Comparison of ENCODE assay signal across 8 cellular contexts in the genomic region with DNA sequence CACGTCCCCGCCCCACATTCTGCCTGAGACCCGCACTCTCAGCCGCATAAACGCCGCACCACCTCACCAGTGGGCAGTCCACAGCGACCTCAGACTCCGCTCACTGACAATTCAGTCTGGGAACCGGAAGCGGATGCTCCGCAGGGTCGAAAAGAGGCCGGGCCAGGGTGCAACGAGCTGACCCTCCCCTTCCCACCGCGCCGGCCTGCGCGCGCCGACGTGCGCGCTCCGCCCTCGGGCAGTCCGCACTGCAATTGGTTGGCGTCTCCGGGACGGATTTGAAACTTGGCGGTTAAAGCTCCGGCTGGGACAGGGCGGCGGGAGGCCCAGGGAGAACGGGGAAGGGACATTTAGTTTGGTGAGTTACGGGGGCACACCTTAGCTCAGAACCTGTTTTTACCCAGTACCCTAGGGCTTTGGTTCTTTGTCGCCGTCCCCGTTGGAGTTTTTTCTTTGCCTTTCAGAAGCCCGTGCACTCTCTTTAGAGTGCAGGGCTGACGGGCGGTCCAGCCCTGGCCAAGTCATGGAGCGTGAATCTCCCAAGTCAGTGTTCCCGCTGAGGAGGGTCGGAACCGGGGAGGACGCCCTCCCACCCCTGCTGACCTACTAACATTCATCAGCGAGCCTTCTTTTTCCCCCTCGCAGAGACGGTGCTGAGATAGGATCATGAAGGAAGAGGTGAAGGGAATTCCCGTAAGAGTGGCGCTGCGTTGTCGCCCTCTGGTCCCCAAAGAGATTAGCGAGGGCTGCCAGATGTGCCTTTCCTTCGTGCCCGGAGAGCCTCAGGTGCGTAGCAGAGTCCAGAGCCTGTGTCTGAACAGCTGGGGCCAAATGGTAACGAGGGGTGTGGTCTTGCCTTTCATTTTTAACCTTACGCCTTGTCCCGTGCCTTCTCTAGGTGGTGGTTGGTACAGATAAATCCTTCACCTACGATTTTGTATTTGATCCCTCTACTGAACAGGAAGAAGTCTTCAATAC. TPM values are rescaled to one million over a fixed set of nuclear protein-coding genes. Genes with fewer than 3 reads are reported as not detected.
DNase-seq lines count a peak whose midpoint lies in the region; ATAC-seq and TF ChIP-seq lines count a peak whose summit lies in the region.

A gene with protein sequence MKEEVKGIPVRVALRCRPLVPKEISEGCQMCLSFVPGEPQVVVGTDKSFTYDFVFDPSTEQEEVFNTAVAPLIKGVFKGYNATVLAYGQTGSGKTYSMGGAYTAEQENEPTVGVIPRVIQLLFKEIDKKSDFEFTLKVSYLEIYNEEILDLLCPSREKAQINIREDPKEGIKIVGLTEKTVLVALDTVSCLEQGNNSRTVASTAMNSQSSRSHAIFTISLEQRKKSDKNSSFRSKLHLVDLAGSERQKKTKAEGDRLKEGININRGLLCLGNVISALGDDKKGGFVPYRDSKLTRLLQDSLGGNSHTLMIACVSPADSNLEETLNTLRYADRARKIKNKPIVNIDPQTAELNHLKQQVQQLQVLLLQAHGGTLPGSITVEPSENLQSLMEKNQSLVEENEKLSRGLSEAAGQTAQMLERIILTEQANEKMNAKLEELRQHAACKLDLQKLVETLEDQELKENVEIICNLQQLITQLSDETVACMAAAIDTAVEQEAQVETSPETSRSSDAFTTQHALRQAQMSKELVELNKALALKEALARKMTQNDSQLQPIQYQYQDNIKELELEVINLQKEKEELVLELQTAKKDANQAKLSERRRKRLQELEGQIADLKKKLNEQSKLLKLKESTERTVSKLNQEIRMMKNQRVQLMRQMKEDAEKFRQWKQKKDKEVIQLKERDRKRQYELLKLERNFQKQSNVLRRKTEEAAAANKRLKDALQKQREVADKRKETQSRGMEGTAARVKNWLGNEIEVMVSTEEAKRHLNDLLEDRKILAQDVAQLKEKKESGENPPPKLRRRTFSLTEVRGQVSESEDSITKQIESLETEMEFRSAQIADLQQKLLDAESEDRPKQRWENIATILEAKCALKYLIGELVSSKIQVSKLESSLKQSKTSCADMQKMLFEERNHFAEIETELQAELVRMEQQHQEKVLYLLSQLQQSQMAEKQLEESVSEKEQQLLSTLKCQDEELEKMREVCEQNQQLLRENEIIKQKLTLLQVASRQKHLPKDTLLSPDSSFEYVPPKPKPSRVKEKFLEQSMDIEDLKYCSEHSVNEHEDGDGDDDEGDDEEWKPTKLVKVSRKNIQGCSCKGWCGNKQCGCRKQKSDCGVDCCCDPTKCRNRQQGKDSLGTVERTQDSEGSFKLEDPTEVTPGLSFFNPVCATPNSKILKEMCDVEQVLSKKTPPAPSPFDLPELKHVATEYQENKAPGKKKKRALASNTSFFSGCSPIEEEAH (plus strand): TSS at position 312 of the 978 bp plus-strand sequence. CDS start 355 bp downstream, at position 667.
A gene with protein sequence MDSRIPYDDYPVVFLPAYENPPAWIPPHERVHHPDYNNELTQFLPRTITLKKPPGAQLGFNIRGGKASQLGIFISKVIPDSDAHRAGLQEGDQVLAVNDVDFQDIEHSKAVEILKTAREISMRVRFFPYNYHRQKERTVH (minus strand): TSS at position 135 of the 978 bp plus-strand sequence. CDS start 586 bp downstream, outside the sequence.

- no peaks in the 10 kb centered on the region for H3K27me3 ChIP-seq in colonic mucosa

- H3K27ac ChIP-seq in colonic mucosa = no peak within 1 kb of the TSS

- TF ChIP-seq CTCF in colonic mucosa (IDR thresholded peaks at IDR 0.05) = no peak

- H3K4me3 ChIP-seq in colonic mucosa = peak within 1 kb of the TSS; percentile 51

- H3K4me1 ChIP-seq in colonic mucosa = no peaks in the 10 kb centered on the region

- H3K9ac ChIP-seq in colonic mucosa (ENCODE audit: low read depth in 2 of 2, low read length in 2 of 2) = peak within 1 kb of the TSS; percentile 59 to 60

- intact Hi-C loops in colonic mucosa (cut with DNase I) = loop anchor here (10.0 kb wide), 1 partner anchor 135 kb away; a partner anchor contains a TSS

- ATAC-seq in GM19023 (IDR thresholded peaks at IDR 0.05; ENCODE audit: unreplicated experiment) (peak; percentile 97), HG03196 (IDR thresholded peaks at IDR 0.05; ENCODE audit: unreplicated experiment) (peak; percentile 95)

- H3K9me3 ChIP-seq in colonic mucosa = no peaks in the 10 kb centered on the region

- no peaks in the 10 kb centered on the region for H3K36me3 ChIP-seq in colonic mucosa

- DNase-seq in AML-193 (lab: John Stamatoyannopoulos, UW) = peak; percentile 55 to 66
- DNase-seq in NCI-H446 treated with DMSO at 0.1 percent for 48 hours (lab: John Stamatoyannopoulos, UW) = peak; percentile 58
- peak; percentile 52 to 57 for DNase-seq in activated CD4-positive, alpha-beta T cell treated with anti-CD3 and anti-CD28 coated beads for 4 hours
- DNase-seq in colonic mucosa = peak; percentile 84
- peak; percentile 94 for DNase-seq in left kidney (ENCODE audit: low read depth, low spot score)
- peak; percentile 82 for DNase-seq in stimulated activated CD4-positive, alpha-beta T cell treated with anti-CD3 and anti-CD28 coated beads, Interleukin-1b, Interleukin-23, amount 100 ng/mL, for 48 hours

RNA-seq across cellular contexts. Expression of the first gene that starts in this region (rescaled TPM):
- total RNA-seq in colonic mucosa = 10 to 100 TPM in 1 of 2 donors, 1 to 10 TPM in 1; 8.7 to 33.7 TPM

RNA-seq across cellular contexts. Expression of the second gene that starts in this region (rescaled TPM):
- 10 to 100 TPM; 49.2 to 50.9 TPM for total RNA-seq in colonic mucosa
